24 cellular contexts compared by ENCODE assay signal in the genomic region with DNA sequence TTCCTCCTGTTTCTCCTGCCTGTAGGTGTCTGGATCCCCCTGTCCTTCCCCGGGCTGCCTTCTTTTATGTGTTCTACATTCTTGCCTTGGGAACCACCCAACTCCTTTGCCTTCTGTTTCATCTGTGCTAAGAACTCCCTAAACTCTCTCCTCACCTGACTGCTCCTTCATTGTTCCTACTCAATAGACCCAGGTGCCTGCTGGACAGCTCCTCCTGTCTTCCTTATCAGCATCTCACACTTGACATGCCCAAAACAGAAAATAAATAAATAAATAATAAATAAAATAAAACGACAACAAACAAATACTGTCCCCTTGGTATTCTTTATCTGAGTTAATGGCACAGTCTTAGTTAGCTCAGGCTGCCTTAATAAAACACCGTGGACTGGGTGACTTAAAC.
"Had no signal": no experiment of that assay in that cellular context is flagged by ENCODE, and none has a peak within 500 bp of the region (broad histone marks: within the 10 kb centered on the region; RNA-seq: fewer than 3 reads in every experiment).

No MANE protein-coding gene starts in this region.

- H3K4me3 ChIP-seq: colonic mucosa, esophagus muscularis mucosa, gastroesophageal sphincter, heart right ventricle, left lung, neural progenitor cell, right lobe of liver, stomach, testis, tibial artery, upper lobe of left lung had no signal

- H3K4me2 ChIP-seq: neural progenitor cell had no signal

- H3K9me3 ChIP-seq: colonic mucosa, esophagus muscularis mucosa, left lung, right lobe of liver, stomach, testis, tibial artery, upper lobe of left lung had no signal

- H3K79me2 ChIP-seq: parathyroid adenoma had no signal

- DNase-seq: colonic mucosa; effector CD8-positive, alpha-beta T cell; foreskin keratinocyte; heart right ventricle; hippocampal formation; left lung; mesenchymal stem cell; midbrain; naive thymus-derived CD4-positive, alpha-beta T cell; right lobe of liver; small intestine; stimulated activated CD4-positive, alpha-beta T cell treated with anti-CD3 and anti-CD28 coated beads, Interleukin-4, amount 100 ng/mL, for 24 hours; stimulated activated naive CD4-positive, alpha-beta T cell treated with Interleukin-2 at 50 U/mL for 16 hours; stomach; testis; tibial artery; upper lobe of left lung had no signal

- H3K9ac ChIP-seq: neural progenitor cell, parathyroid adenoma had no signal

- H3K27me3 ChIP-seq: colonic mucosa, foreskin keratinocyte, left lung, neural progenitor cell, right lobe of liver, stomach, testis, tibial artery, upper lobe of left lung had no signal

- H2AFZ ChIP-seq: neural progenitor cell, parathyroid adenoma had no signal

- H3K4me1 ChIP-seq: colonic mucosa, esophagus muscularis mucosa, foreskin keratinocyte, gastroesophageal sphincter, heart right ventricle, left lung, parathyroid adenoma, right lobe of liver, stomach, testis, upper lobe of left lung had no signal

- H3K36me3 ChIP-seq: colonic mucosa, esophagus muscularis mucosa, gastroesophageal sphincter, heart right ventricle, left lung, neural progenitor cell, right lobe of liver, stomach, tibial artery, upper lobe of left lung had no signal

- H3K27ac ChIP-seq: colonic mucosa, esophagus muscularis mucosa, foreskin keratinocyte, gastroesophageal sphincter, heart right ventricle, left lung, neural progenitor cell, parathyroid adenoma, right lobe of liver, stomach, testis, tibial artery, upper lobe of left lung had no signal

- FAIRE-seq: keratinocyte, small intestine, urothelium cell line had no signal

- ATAC-seq: foreskin keratinocyte; gastroesophageal sphincter; heart right ventricle; left lung; naive thymus-derived CD4-positive, alpha-beta T cell; right lobe of liver; stimulated activated effector memory CD8-positive, alpha-beta T cell treated with anti-CD3 and anti-CD28 coated beads, Interleukin-12 subunit alpha, Interleukin-12 subunit beta, amount 100 ng/mL, for 72 hours had no signal
